14 cellular contexts compared by ENCODE assay signal in the genomic region with DNA sequence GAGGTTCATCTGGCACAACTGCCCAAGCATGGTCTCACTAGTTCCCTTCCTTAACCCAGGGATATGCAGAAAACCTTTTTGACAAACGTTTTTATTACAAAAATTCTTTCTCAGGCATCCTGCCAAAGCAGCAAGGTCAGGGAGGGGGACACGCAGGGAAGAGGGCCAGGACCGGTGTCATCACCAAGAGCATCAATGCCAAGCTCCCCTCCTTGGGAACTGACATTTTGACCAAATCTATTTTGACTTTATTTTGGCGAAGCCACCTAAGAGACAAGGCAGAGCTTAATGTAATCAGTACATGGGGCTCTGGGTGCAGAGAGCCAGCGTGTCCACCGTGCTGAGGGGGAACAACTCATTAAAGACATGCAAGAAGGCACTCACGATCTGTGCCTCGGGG.
DNase-seq lines count a peak whose midpoint lies in the region; ATAC-seq lines count a peak whose summit lies in the region.
"Had no signal": no experiment of that assay in that cellular context is flagged by ENCODE, and none has a peak within 500 bp of the region (broad histone marks: within the 10 kb centered on the region; RNA-seq: fewer than 3 reads in every experiment).

No MANE protein-coding gene starts in this region.

- no peak overlapping the region for H3K27ac ChIP-seq in neuronal stem cell (replicated peaks; ENCODE audit: low read length)
- H3K27ac ChIP-seq: BLaER1, HL-60 had no signal

- H2BK12ac ChIP-seq in neuronal stem cell (ENCODE audit: low read length): no peak overlapping the region

- in situ Hi-C loops in G401 (cut with HindIII; ENCODE audit: low sequenced_read_pairs): no loop called here

- H4K8ac ChIP-seq in neuronal stem cell (ENCODE audit: low read depth, low read length): no peak overlapping the region

- peaks cover 0 to 2% (median 0%) of the 10 kb centered on the region in 3 experiments for H3K27me3 ChIP-seq in neuronal stem cell (ENCODE audit: control insufficient read depth in 3 of 3, insufficient read depth in 3 of 3, low read depth in 1 of 3, low read length in 3 of 3)
- H3K27me3 ChIP-seq: BLaER1 had no signal

- no CpG with 5 or more reads among the region's 8 CpGs for WGBS in neuronal stem cell (ENCODE audit: extremely low coverage in 2 of 2, insufficient read length in 2 of 2, insufficient replicate concordance in 1 of 2), 2 donors

- H3K9ac ChIP-seq in neuronal stem cell (ENCODE audit: low read depth, low read length, poor library complexity): no peak overlapping the region
- H3K9ac ChIP-seq: BLaER1 had no signal

- ATAC-seq in HG03196 (IDR thresholded peaks at IDR 0.05; ENCODE audit: unreplicated experiment): no peak

- no peak overlapping the region for H3K14ac ChIP-seq in neuronal stem cell (ENCODE audit: low read length)

- no peak overlapping the region for H2BK15ac ChIP-seq in neuronal stem cell (ENCODE audit: low read length)

- no peak overlapping the region for H3K4me3 ChIP-seq in neuronal stem cell (ENCODE audit: low read length in 2 of 2)
- H3K4me3 ChIP-seq: BLaER1, HAP-1 had no signal

- H4K91ac ChIP-seq in neuronal stem cell (ENCODE audit: low read depth, low read length, poor library complexity): peak overlapping the region; percentile 19

- H3K18ac ChIP-seq in neuronal stem cell (ENCODE audit: low read length): no peak overlapping the region

- no peak overlapping the region for H2AK5ac ChIP-seq in neuronal stem cell (ENCODE audit: low read depth, low read length)

- no peak overlapping the region for H3K4ac ChIP-seq in neuronal stem cell (ENCODE audit: low read length)

- H2AFZ ChIP-seq in neuronal stem cell (ENCODE audit: low read length): no peak overlapping the region

- no peaks in the 10 kb centered on the region for H3K36me3 ChIP-seq in neuronal stem cell (replicated peaks in 1 of 2; ENCODE audit: control insufficient read depth in 2 of 2, insufficient read depth in 2 of 2, low read length in 2 of 2)
- H3K36me3 ChIP-seq: BLaER1, HAP-1 had no signal

- H3K79me1 ChIP-seq in neuronal stem cell (ENCODE audit: low read depth, low read length): no peaks in the 10 kb centered on the region

- H3K4me2 ChIP-seq in neuronal stem cell (ENCODE audit: insufficient read depth, low read length, poor library complexity, severe bottlenecking): no peak overlapping the region
- H3K4me2 ChIP-seq: BLaER1 had no signal

- H3K9me3 ChIP-seq in neuronal stem cell (replicated peaks in 1 of 2; ENCODE audit: control insufficient read depth in 2 of 2, insufficient read depth in 1 of 2, low read depth in 1 of 2, low read length in 2 of 2): peaks cover 0 to 5% of the 10 kb centered on the region in 2 donors
- H3K9me3 ChIP-seq: BLaER1, HAP-1 had no signal

- no peak overlapping the region for H2BK120ac ChIP-seq in neuronal stem cell (ENCODE audit: low read depth, low read length)

- H3K23ac ChIP-seq in neuronal stem cell (ENCODE audit: low read depth, low read length, poor library complexity): no peak overlapping the region

- H2BK5ac ChIP-seq in neuronal stem cell (ENCODE audit: low read length): no peak overlapping the region

- peak; percentile 93 for DNase-seq in G401 (ENCODE audit: low spot score)
- DNase-seq in cerebellar cortex (ENCODE audit: low spot score): peak; percentile 92
- DNase-seq in ecto neural progenitor cell (ENCODE audit: low spot score): peak; percentile 16
- no peak for DNase-seq in neuronal stem cell (ENCODE audit: low spot score)
- DNase-seq in DMS79 (lab: John Stamatoyannopoulos, UW): no peak
- DNase-seq in T1000 (lab: John Stamatoyannopoulos, UW): no peak
- DNase-seq: 8988T; CD4-positive, alpha-beta memory T cell; DMS53; GDM1 had no signal

- H3K4me1 ChIP-seq in neuronal stem cell (ENCODE audit: control insufficient read depth in 2 of 2, insufficient read depth in 1 of 2, low read depth in 1 of 2, low read length in 2 of 2): peaks cover 0 to 32% of the 10 kb centered on the region in 2 donors
- H3K4me1 ChIP-seq: HAP-1 had no signal

Comparison
In these comparisons a context has a peak if more than half of its experiments do, and no peak if none do; other contexts are left out.
1. DNase-seq: peak in G401 (single experiment), cerebellar cortex (single experiment) and ecto neural progenitor cell (single experiment); none in neuronal stem cell (single experiment), DMS79 (single experiment) and T1000 (single experiment).